9 cellular contexts compared by ENCODE assay signal in genomic region chr19:32652893-32653625, GRCh38. TPM values are rescaled to one million over a fixed set of nuclear protein-coding genes. Genes with fewer than 3 reads are reported as not detected.
DNase-seq lines count a peak whose midpoint lies in the region; TF ChIP-seq lines count a peak whose summit lies in the region.
"Had no signal": no experiment of that assay in that cellular context is flagged by ENCODE, and none has a peak within 500 bp of the region (broad histone marks: within the 10 kb centered on the region; RNA-seq: fewer than 3 reads in every experiment).

No MANE protein-coding gene starts in this region.

- no peak for TF ChIP-seq POLR2A in vagina (IDR thresholded peaks at IDR 0.05)

- H3K27me3 ChIP-seq in ascending aorta = no peaks in the 10 kb centered on the region
- H3K27me3 ChIP-seq in vagina = no peaks in the 10 kb centered on the region

- DNase-seq in NCI-H1105 treated with DMSO at 0.1 percent for 48 hours (lab: John Stamatoyannopoulos, UW) = peak; percentile 33
- DNase-seq in cardiac fibroblast (ENCODE audit: low read depth in 2 of 2) = peak; percentile 15 to 80
- peak; percentile 65 for DNase-seq in iris pigment epithelial cell (ENCODE audit: low read depth)
- DNase-seq in substantia nigra (lab: John Stamatoyannopoulos, UW) = peak in 35 of 49 donors; percentile 4 to 92 (median 34)
- DNase-seq in NCI-H2081 (lab: John Stamatoyannopoulos, UW) = no peak
- no peak for DNase-seq in ascending aorta (ENCODE audit: low spot score in 2 of 2)
- no peak for DNase-seq in vagina (ENCODE audit: extremely low spot score in 2 of 2)
- DNase-seq: activated naive CD4-positive, alpha-beta T cell treated with anti-CD3 and anti-CD28 coated beads, Interleukin-2, amount 10 ng/mL, durations not matched to agents 7 days and 5 days; stimulated activated CD4-positive, alpha-beta T cell treated with anti-CD3 and anti-CD28 coated beads, Interleukin-4, amount 100 ng/mL, for 4 hours had no signal

- peaks cover 29 to 55% of the 10 kb centered on the region in 2 donors for H3K36me3 ChIP-seq in ascending aorta
- H3K36me3 ChIP-seq in vagina = peaks cover 0 to 54% of the 10 kb centered on the region in 2 donors

- H3K27ac ChIP-seq in substantia nigra (ENCODE audit: low read depth, low read length, poor library complexity, severe bottlenecking) (no peak overlapping the region), ascending aorta (no peak overlapping the region), vagina (no peak overlapping the region)

- intact Hi-C loops in ascending aorta (cut with DNase I) = no loop called here
- intact Hi-C loops in vagina (cut with DNase I) = no loop called here

- H3K9me3 ChIP-seq in ascending aorta (no peaks in the 10 kb centered on the region), vagina (no peaks in the 10 kb centered on the region)

- TF ChIP-seq CTCF in cardiac fibroblast (IDR thresholded peaks at IDR 0.05; ENCODE audit: low read depth, low read length) (no peak), ascending aorta (IDR thresholded peaks at IDR 0.05) (no peak), vagina (IDR thresholded peaks at IDR 0.05) (no peak)

- H3K4me3 ChIP-seq in cardiac fibroblast (replicated peaks in 1 of 2; ENCODE audit: low read depth in 2 of 2, low read length in 2 of 2) (no peak overlapping the region), ascending aorta (no peak overlapping the region), vagina (no peak overlapping the region)

- no peaks in the 10 kb centered on the region for H3K4me1 ChIP-seq in ascending aorta
- no peaks in the 10 kb centered on the region for H3K4me1 ChIP-seq in vagina

RNA-seq across cellular contexts. Expression of gene ANKRD27, which starts 21.9 kb away (rescaled TPM):
- total RNA-seq in ascending aorta (17.3 TPM), vagina (32.4 TPM)

RNA-seq across cellular contexts. Expression of gene RGS9BP, which starts 22.6 kb away (rescaled TPM):
- total RNA-seq in ascending aorta (not detected), vagina (0.49 TPM)

RNA-seq across cellular contexts. Expression of gene NUDT19, which starts 38.6 kb away (rescaled TPM):
- total RNA-seq in ascending aorta (6.2 TPM), vagina (12.5 TPM)

Comparison
In these comparisons a context has a peak if more than half of its experiments do, and no peak if none do; other contexts are left out.
1. DNase-seq: peak in NCI-H1105 treated with DMSO at 0.1 percent for 48 hours (single experiment), cardiac fibroblast (2 of 2), iris pigment epithelial cell (single experiment) and substantia nigra (35 of 49); none in NCI-H2081 (0 of 2), ascending aorta (0 of 2) and vagina (0 of 2).